1 cellular context compared by ENCODE assay signal in genomic region chr17:74271281-74271680, GRCh38.
A peak's percentile ranks its signal among the peaks of the same experiment; 100 is the strongest.
TF ChIP-seq lines count a peak whose summit lies in the region.

No MANE protein-coding gene starts in this region.

TF ChIP-seq in GM12878, 131 proteins besides CTCF, POLR2A, EP300 and RAD21:
- no peak for TF ChIP-seq JUND (IDR thresholded peaks at IDR 0.05; ENCODE audit: low read depth, low read length)
- peak; percentile 42; the same call in 1 of the 2 replicates for TF ChIP-seq BMI1 (IDR thresholded peaks at IDR 0.05; ENCODE audit: borderline replicate concordance)
- no peak for TF ChIP-seq NFYA (IDR thresholded peaks at IDR 0.05; ENCODE audit: borderline replicate concordance, low read depth, low read length)
- TF ChIP-seq PKNOX1 (IDR thresholded peaks at IDR 0.05), result peak; percentile 81
